9 cellular contexts compared by ENCODE assay signal in the genomic region with DNA sequence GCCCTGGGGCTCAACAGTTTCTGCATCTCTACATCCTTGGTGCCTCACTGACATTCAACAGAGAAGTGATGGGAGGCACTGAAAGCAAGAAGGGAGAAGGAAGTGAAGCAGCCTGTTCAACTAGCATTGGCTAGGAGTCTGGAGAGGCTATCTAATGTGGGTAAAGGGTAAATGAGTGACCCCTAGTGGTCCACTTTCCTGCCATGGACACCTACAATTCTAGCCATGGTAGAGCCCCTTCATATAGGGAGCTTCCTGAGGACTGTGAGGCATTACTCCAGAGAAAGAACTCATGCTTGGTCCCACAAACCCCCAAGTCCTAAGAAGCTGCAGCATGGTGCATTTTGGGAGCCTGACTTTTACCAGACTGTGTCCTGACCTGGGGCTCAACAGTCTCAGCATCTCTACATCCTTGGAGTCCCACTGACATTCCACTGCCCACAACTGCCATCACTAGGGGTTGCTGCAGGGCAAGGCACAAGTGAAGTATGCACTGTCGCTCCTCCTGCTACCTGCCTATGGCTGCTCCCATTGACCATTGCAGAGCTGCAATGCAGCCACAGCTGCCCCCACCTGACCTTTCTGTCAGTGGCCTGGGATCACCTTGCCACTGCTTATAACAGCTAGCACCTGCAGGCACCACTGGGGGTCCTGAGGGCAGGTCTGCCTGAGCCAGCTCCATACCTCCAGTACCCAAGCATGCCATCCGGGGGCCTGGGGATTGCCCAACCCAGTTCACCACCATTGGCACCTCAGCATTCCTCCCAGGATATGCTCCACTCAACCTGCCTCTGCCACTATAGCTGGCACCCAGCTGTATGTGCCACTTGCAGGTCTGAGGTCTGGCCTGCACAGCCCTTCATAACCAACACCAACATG. TPM values are rescaled to one million over a fixed set of nuclear protein-coding genes. Genes with fewer than 3 reads are reported as not detected.
DNase-seq lines count a peak whose midpoint lies in the region; ATAC-seq and TF ChIP-seq lines count a peak whose summit lies in the region.
"Had no signal": no experiment of that assay in that cellular context is flagged by ENCODE, and none has a peak within 500 bp of the region (broad histone marks: within the 10 kb centered on the region; RNA-seq: fewer than 3 reads in every experiment).

No MANE protein-coding gene starts in this region.

- H3K4me1 ChIP-seq in esophagus squamous epithelium = peaks cover 0 to 4% (median 0%) of the 10 kb centered on the region in 3 donors

- 100% methylated on average over 1 to 2 of the region's 2 CpGs for WGBS in esophagus squamous epithelium, 2 donors

- H3K36me3 ChIP-seq in esophagus squamous epithelium = no peaks in the 10 kb centered on the region

- no peak overlapping the region for H3K4me3 ChIP-seq in cardiac fibroblast (replicated peaks in 1 of 2; ENCODE audit: low read depth in 2 of 2, low read length in 2 of 2)
- H3K4me3 ChIP-seq in esophagus squamous epithelium = no peak overlapping the region
- H3K4me3 ChIP-seq: SK-N-MC had no signal

- H3K9me3 ChIP-seq in esophagus squamous epithelium = peaks cover 0 to 6% (median 4%) of the 10 kb centered on the region in 3 donors

- no peaks in the 10 kb centered on the region for H3K27me3 ChIP-seq in esophagus squamous epithelium

- H3K27ac ChIP-seq in esophagus squamous epithelium = no peak overlapping the region
- H3K27ac ChIP-seq: SK-N-MC had no signal

- intact Hi-C loops in esophagus squamous epithelium (cut with DNase I) = no loop called here

- ATAC-seq in HG02970 (IDR thresholded peaks at IDR 0.05; ENCODE audit: low FRiP score, unreplicated experiment) (no peak), HG02884 (IDR thresholded peaks at IDR 0.05; ENCODE audit: unreplicated experiment) (no peak)

- TF ChIP-seq CTCF in cardiac fibroblast (IDR thresholded peaks at IDR 0.05; ENCODE audit: low read depth, low read length) (peak; percentile 27), esophagus squamous epithelium (IDR thresholded peaks at IDR 0.05) (no peak)

- TF ChIP-seq POLR2A in esophagus squamous epithelium (IDR thresholded peaks at IDR 0.05) = no peak

- DNase-seq in NCI-H1092 treated with DMSO at 0.1 percent for 48 hours (lab: John Stamatoyannopoulos, UW) = peak; percentile 2
- DNase-seq in NCI-H1092 (lab: John Stamatoyannopoulos, UW) = no peak
- peak; percentile 47 for DNase-seq in LHCN-M2 (ENCODE audit: low read depth)
- peak; percentile 37 to 56 for DNase-seq in cardiac fibroblast (ENCODE audit: low read depth in 2 of 2)
- peak; percentile 1 for DNase-seq in midbrain (lab: John Stamatoyannopoulos, UW)
- DNase-seq in esophagus squamous epithelium (lab: John Stamatoyannopoulos, UW) = no peak

RNA-seq across cellular contexts. Expression of gene CDK6, which starts 44.1 kb away (rescaled TPM):
- total RNA-seq in LHCN-M2 (2014; rRNA removed) (66.1 and 66.2 TPM in 2 replicates), esophagus squamous epithelium (10 to 100 TPM; 15.6 to 59.2 (median 32.4) TPM)
- polyA plus RNA-seq in LHCN-M2 (2012) = 19.8 TPM

Comparison
In these comparisons a context has a peak if more than half of its experiments do, and no peak if none do; other contexts are left out.
1. DNase-seq: peak in NCI-H1092 treated with DMSO at 0.1 percent for 48 hours (single experiment), LHCN-M2 (single experiment), cardiac fibroblast (2 of 2) and midbrain (single experiment); none in NCI-H1092 (single experiment) and esophagus squamous epithelium (single experiment).